In genomic region chr12:112768278-112768677, GRCh38 we compare ENCODE assay signal across 10 cellular contexts. TPM values are rescaled to one million over a fixed set of nuclear protein-coding genes. Genes with fewer than 3 reads are reported as not detected.
"Had no signal": no experiment of that assay in that cellular context is flagged by ENCODE, and none has a peak within 500 bp of the region (broad histone marks: within the 10 kb centered on the region; RNA-seq: fewer than 3 reads in every experiment).

No MANE protein-coding gene starts in this region.

- H3K9ac ChIP-seq: KMS-11 had no signal

- H3K36me3 ChIP-seq: HAP-1 had no signal

- H3K27ac ChIP-seq: KMS-11 had no signal

- H3K4me3 ChIP-seq: GM23338, HAP-1 had no signal

- ATAC-seq: GM23338, HCT116 had no signal

- DNase-seq: H7, KBM-7 had no signal

- H3K4me2 ChIP-seq: GM23338, KMS-11 had no signal

- FAIRE-seq: HTR-8/SVneo had no signal

- H3K4me1 ChIP-seq: HAP-1 had no signal

- H2AFZ ChIP-seq: GM23338 had no signal

RNA-seq across cellular contexts. Expression of gene RPH3A, which starts 23.3 kb away (rescaled TPM):
- total RNA-seq: H4, H7, HT-29 had no signal
- polyA plus RNA-seq: IgD-negative memory B cell had no signal
